ENCODE assay signal across 9 cellular contexts in the genomic region with DNA sequence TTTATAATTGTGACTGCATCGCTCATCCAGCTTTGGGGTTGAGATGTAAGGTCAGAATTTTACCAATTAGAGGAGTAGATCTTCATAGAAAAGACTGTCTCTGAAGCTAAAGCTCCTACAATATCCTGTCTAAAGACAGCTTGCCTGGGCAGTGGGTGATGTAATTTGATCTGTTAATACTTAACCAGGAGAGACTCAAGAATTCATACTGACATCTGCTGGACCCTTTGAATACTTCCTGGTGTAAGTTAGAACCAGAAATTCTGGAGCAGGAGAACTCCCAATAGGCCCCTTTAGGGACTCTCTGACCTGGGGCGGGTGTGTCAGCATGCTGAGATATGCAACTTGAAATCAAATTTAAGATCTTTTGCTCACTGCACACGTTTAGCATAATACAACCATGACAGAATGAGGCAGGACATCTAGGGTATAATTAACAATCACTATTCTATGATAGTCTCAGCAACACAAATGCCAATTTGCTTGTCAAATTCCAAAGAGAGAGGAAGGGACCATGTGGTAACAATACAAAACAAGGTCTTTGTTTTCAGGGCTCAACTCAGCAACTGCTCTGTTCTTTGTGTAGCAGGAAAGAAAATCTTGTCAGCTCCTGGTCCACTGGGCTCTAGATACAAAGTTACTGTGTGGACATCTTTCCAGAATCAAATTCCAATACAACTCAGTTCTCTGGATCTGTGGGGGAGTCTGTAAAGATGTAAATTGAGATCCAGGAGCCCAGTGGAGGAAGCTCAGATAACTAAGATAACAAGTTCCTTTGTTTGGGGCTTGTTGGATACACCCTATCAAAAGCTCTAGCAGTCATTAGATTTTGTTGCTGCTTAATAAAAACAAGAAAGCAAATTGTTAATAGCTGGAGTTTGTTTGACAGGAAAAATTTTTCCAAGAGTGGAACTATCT.
A peak's percentile ranks its signal among the peaks of the same experiment; 100 is the strongest.
DNase-seq lines count a peak whose midpoint lies in the region; ATAC-seq, FAIRE-seq and TF ChIP-seq lines count a peak whose summit lies in the region.
"Had no signal": no experiment of that assay in that cellular context is flagged by ENCODE, and none has a peak within 500 bp of the region (broad histone marks: within the 10 kb centered on the region; RNA-seq: fewer than 3 reads in every experiment).

No MANE protein-coding gene starts in this region.

- TF ChIP-seq CTCF in LNCaP clone FGC (IDR thresholded peaks at IDR 0.05; ENCODE audit: control insufficient read depth, extremely low read depth, insufficient read depth) (peak; percentile 46), astrocyte (IDR thresholded peaks at IDR 0.05; ENCODE audit: insufficient read depth, low read depth, low read length) (no peak), uterus (IDR thresholded peaks at IDR 0.05) (no peak)

- H4K20me1 ChIP-seq in astrocyte (ENCODE audit: insufficient read depth, low read length), result no peaks in the 10 kb centered on the region

- H3K4me1 ChIP-seq in astrocyte (ENCODE audit: insufficient read depth, low read length) (no peaks in the 10 kb centered on the region), uterus (no peaks in the 10 kb centered on the region)

- H3K9me3 Mint-ChIP-seq in astrocyte (ENCODE audit: unreplicated experiment), result no peaks in the 10 kb centered on the region

- H3K9me3 ChIP-seq in astrocyte (ENCODE audit: insufficient read depth, low read depth, low read length) (no peaks in the 10 kb centered on the region), uterus (no peaks in the 10 kb centered on the region)

- no peak overlapping the region for H3K27ac Mint-ChIP-seq in astrocyte (ENCODE audit: unreplicated experiment)

- FAIRE-seq in astrocyte (lab: Jason Lieb, UNC), result no peak

- no peak overlapping the region for H3K27ac ChIP-seq in astrocyte (ENCODE audit: low read depth, low read length)
- no peak overlapping the region for H3K27ac ChIP-seq in uterus

- no peaks in the 10 kb centered on the region for H3K79me2 ChIP-seq in astrocyte (ENCODE audit: insufficient read depth, low read length)

- TF ChIP-seq POLR2A in uterus (IDR thresholded peaks at IDR 0.05), result no peak

- DNase-seq in LNCaP clone FGC (ENCODE audit: low read depth), result peak; percentile 67
- DNase-seq in astrocyte (ENCODE audit: low read depth), result peak; percentile 33
- DNase-seq in midbrain (lab: John Stamatoyannopoulos, UW), result peak; percentile 33
- no peak for DNase-seq in SKM-1 (lab: John Stamatoyannopoulos, UW; ENCODE audit: unreplicated experiment)
- no peak for DNase-seq in stimulated activated naive CD4-positive, alpha-beta T cell treated with Interleukin-2 at 50 U/mL for 16 hours (lab: John Stamatoyannopoulos, UW)
- DNase-seq in uterus, result no peak
- DNase-seq: left cardiac atrium had no signal

- H3K36me3 ChIP-seq in astrocyte (ENCODE audit: insufficient read depth, low read length), result no peaks in the 10 kb centered on the region
- H3K36me3 ChIP-seq in uterus, result no peaks in the 10 kb centered on the region

- no peak overlapping the region for H3K9ac ChIP-seq in astrocyte (ENCODE audit: low read length)

- H3K27me3 ChIP-seq in astrocyte (ENCODE audit: insufficient read depth, low read length) (no peaks in the 10 kb centered on the region), uterus (no peaks in the 10 kb centered on the region)

- H3K4me1 Mint-ChIP-seq in astrocyte (ENCODE audit: low read depth, unreplicated experiment), result peaks cover 8% of the 10 kb centered on the region

- H2AFZ ChIP-seq in astrocyte (ENCODE audit: low read depth, low read length), result no peak overlapping the region

- H3K36me3 Mint-ChIP-seq in astrocyte (ENCODE audit: low read depth, unreplicated experiment), result no peaks in the 10 kb centered on the region

- intact Hi-C loops in uterus (cut with DNase I; ENCODE audit: low total_unique reads), result no loop called here

- no peak overlapping the region for H3K4me2 ChIP-seq in astrocyte (ENCODE audit: low read length)

- ATAC-seq in GM21381 (IDR thresholded peaks at IDR 0.05; ENCODE audit: unreplicated experiment) (peak; percentile 76), GM21515 (IDR thresholded peaks at IDR 0.05; ENCODE audit: unreplicated experiment) (no peak)

- no peak overlapping the region for H3K4me3 Mint-ChIP-seq in astrocyte (ENCODE audit: unreplicated experiment)

- H3K27me3 Mint-ChIP-seq in astrocyte (ENCODE audit: low read depth, unreplicated experiment), result no peaks in the 10 kb centered on the region

- H3K4me3 ChIP-seq in LNCaP clone FGC (ENCODE audit: low read depth, low read length) (no peak overlapping the region), astrocyte (ENCODE audit: insufficient read depth, low read depth, low read length) (no peak overlapping the region), uterus (no peak overlapping the region)

Comparison
In these comparisons a context has a peak if more than half of its experiments do, and no peak if none do; other contexts are left out.
1. DNase-seq: peak in LNCaP clone FGC (single experiment), astrocyte (single experiment) and midbrain (single experiment); none in SKM-1 (single experiment), stimulated activated naive CD4-positive, alpha-beta T cell treated with Interleukin-2 at 50 U/mL for 16 hours (single experiment) and uterus (0 of 2).